1 cellular context compared by ENCODE assay signal in genomic region chr14:102481791-102482238, GRCh38.
TF ChIP-seq lines count a peak whose summit lies in the region.

No MANE protein-coding gene starts in this region.

TF ChIP-seq in HepG2, 621 proteins besides CTCF, POLR2A, EP300 and RAD21 (continued from another document and continues in another):
- TF ChIP-seq ATF6 (CRISPR knock-in tag; conservative IDR thresholded peaks at IDR 0.05) (no peak), ZNF614 (CRISPR knock-in tag; IDR thresholded peaks at IDR 0.05; ENCODE audit: borderline replicate concordance) (0 out of 2 replicates have a peak, but pooled peaks have one; percentile 26), ZNF12 (CRISPR knock-in tag; IDR thresholded peaks at IDR 0.05) (no peak), HDAC1 (CRISPR knock-in tag; IDR thresholded peaks at IDR 0.05) (peak; percentile 51; the same call in 1 of the 2 replicates), RCOR2 (CRISPR knock-in tag; IDR thresholded peaks at IDR 0.05) (peak; percentile 95), NFATC3 (CRISPR knock-in tag; IDR thresholded peaks at IDR 0.05) (no peak), UBTF (CRISPR knock-in tag; IDR thresholded peaks at IDR 0.05) (peak; percentile 16; the same call in 1 of the 2 replicates), ADNP (CRISPR knock-in tag; IDR thresholded peaks at IDR 0.05) (peak; percentile 79; the same call in 1 of the 2 replicates), ZNF577 (CRISPR knock-in tag; IDR thresholded peaks at IDR 0.05; ENCODE audit: borderline replicate concordance, low read depth) (no peak), ZBTB4 (CRISPR knock-in tag; IDR thresholded peaks at IDR 0.05; ENCODE audit: borderline replicate concordance) (no peak), JARID2 (CRISPR knock-in tag; IDR thresholded peaks at IDR 0.05; ENCODE audit: insufficient replicate concordance) (no peak), HMGA1 (CRISPR knock-in tag; conservative IDR thresholded peaks at IDR 0.05) (no peak), MEIS2 (CRISPR knock-in tag; IDR thresholded peaks at IDR 0.05) (no peak), ARNT2 (CRISPR knock-in tag; IDR thresholded peaks at IDR 0.05; ENCODE audit: low read depth) (no peak), PCBP2 (optimal IDR thresholded peaks at IDR 0.05; ENCODE audit: low read depth, low read length, poor library complexity, severe bottlenecking) (no peak), ZFY (CRISPR knock-in tag; IDR thresholded peaks at IDR 0.05) (no peak), SIX4 (CRISPR knock-in tag; IDR thresholded peaks at IDR 0.05) (no peak), RBFOX2 (IDR thresholded peaks at IDR 0.05; ENCODE audit: low read depth, low read length) (no peak), NFIB (CRISPR knock-in tag; IDR thresholded peaks at IDR 0.05; ENCODE audit: borderline replicate concordance) (no peak), ZSCAN22 (CRISPR knock-in tag; IDR thresholded peaks at IDR 0.05) (no peak), ZSCAN30 (CRISPR knock-in tag; IDR thresholded peaks at IDR 0.05) (no peak), FOSL1 (CRISPR knock-in tag; IDR thresholded peaks at IDR 0.05; ENCODE audit: borderline replicate concordance) (0 out of 2 replicates have a peak, but pooled peaks have one; percentile 4), PAWR (CRISPR knock-in tag; IDR thresholded peaks at IDR 0.05; ENCODE audit: borderline replicate concordance) (no peak), ATAD3A (CRISPR knock-in tag; IDR thresholded peaks at IDR 0.05) (no peak), ETS1 (CRISPR knock-in tag; IDR thresholded peaks at IDR 0.05) (no peak), GTF3A (CRISPR knock-in tag; conservative IDR thresholded peaks at IDR 0.05) (no peak), SP2 (CRISPR knock-in tag; IDR thresholded peaks at IDR 0.05) (no peak), KDM2A (CRISPR knock-in tag; IDR thresholded peaks at IDR 0.05; ENCODE audit: borderline replicate concordance, low read depth) (no peak), MATR3 (CRISPR knock-in tag; IDR thresholded peaks at IDR 0.05) (no peak)
- TF ChIP-seq, protein P1, sequence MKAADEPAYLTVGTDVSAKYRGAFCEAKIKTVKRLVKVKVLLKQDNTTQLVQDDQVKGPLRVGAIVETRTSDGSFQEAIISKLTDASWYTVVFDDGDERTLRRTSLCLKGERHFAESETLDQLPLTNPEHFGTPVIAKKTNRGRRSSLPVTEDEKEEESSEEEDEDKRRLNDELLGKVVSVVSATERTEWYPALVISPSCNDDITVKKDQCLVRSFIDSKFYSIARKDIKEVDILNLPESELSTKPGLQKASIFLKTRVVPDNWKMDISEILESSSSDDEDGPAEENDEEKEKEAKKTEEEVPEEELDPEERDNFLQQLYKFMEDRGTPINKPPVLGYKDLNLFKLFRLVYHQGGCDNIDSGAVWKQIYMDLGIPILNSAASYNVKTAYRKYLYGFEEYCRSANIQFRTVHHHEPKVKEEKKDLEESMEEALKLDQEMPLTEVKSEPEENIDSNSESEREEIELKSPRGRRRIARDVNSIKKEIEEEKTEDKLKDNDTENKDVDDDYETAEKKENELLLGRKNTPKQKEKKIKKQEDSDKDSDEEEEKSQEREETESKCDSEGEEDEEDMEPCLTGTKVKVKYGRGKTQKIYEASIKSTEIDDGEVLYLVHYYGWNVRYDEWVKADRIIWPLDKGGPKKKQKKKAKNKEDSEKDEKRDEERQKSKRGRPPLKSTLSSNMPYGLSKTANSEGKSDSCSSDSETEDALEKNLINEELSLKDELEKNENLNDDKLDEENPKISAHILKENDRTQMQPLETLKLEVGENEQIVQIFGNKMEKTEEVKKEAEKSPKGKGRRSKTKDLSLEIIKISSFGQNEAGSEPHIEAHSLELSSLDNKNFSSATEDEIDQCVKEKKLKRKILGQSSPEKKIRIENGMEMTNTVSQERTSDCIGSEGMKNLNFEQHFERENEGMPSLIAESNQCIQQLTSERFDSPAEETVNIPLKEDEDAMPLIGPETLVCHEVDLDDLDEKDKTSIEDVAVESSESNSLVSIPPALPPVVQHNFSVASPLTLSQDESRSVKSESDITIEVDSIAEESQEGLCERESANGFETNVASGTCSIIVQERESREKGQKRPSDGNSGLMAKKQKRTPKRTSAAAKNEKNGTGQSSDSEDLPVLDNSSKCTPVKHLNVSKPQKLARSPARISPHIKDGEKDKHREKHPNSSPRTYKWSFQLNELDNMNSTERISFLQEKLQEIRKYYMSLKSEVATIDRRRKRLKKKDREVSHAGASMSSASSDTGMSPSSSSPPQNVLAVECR (CRISPR knock-in tag; IDR thresholded peaks at IDR 0.05; ENCODE audit: borderline replicate concordance) = no peak
- TF ChIP-seq, protein P2, sequence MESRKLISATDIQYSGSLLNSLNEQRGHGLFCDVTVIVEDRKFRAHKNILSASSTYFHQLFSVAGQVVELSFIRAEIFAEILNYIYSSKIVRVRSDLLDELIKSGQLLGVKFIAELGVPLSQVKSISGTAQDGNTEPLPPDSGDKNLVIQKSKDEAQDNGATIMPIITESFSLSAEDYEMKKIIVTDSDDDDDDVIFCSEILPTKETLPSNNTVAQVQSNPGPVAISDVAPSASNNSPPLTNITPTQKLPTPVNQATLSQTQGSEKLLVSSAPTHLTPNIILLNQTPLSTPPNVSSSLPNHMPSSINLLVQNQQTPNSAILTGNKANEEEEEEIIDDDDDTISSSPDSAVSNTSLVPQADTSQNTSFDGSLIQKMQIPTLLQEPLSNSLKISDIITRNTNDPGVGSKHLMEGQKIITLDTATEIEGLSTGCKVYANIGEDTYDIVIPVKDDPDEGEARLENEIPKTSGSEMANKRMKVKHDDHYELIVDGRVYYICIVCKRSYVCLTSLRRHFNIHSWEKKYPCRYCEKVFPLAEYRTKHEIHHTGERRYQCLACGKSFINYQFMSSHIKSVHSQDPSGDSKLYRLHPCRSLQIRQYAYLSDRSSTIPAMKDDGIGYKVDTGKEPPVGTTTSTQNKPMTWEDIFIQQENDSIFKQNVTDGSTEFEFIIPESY (CRISPR knock-in tag; IDR thresholded peaks at IDR 0.05) = peak; percentile 17; the same call in 1 of the 2 replicates
- TF ChIP-seq, protein P3, sequence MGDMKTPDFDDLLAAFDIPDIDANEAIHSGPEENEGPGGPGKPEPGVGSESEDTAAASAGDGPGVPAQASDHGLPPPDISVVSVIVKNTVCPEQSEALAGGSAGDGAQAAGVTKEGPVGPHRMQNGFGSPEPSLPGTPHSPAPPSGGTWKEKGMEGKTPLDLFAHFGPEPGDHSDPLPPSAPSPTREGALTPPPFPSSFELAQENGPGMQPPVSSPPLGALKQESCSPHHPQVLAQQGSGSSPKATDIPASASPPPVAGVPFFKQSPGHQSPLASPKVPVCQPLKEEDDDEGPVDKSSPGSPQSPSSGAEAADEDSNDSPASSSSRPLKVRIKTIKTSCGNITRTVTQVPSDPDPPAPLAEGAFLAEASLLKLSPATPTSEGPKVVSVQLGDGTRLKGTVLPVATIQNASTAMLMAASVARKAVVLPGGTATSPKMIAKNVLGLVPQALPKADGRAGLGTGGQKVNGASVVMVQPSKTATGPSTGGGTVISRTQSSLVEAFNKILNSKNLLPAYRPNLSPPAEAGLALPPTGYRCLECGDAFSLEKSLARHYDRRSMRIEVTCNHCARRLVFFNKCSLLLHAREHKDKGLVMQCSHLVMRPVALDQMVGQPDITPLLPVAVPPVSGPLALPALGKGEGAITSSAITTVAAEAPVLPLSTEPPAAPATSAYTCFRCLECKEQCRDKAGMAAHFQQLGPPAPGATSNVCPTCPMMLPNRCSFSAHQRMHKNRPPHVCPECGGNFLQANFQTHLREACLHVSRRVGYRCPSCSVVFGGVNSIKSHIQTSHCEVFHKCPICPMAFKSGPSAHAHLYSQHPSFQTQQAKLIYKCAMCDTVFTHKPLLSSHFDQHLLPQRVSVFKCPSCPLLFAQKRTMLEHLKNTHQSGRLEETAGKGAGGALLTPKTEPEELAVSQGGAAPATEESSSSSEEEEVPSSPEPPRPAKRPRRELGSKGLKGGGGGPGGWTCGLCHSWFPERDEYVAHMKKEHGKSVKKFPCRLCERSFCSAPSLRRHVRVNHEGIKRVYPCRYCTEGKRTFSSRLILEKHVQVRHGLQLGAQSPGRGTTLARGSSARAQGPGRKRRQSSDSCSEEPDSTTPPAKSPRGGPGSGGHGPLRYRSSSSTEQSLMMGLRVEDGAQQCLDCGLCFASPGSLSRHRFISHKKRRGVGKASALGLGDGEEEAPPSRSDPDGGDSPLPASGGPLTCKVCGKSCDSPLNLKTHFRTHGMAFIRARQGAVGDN (CRISPR knock-in tag; IDR thresholded peaks at IDR 0.05) = peak; percentile 17
- TF ChIP-seq, protein P4, sequence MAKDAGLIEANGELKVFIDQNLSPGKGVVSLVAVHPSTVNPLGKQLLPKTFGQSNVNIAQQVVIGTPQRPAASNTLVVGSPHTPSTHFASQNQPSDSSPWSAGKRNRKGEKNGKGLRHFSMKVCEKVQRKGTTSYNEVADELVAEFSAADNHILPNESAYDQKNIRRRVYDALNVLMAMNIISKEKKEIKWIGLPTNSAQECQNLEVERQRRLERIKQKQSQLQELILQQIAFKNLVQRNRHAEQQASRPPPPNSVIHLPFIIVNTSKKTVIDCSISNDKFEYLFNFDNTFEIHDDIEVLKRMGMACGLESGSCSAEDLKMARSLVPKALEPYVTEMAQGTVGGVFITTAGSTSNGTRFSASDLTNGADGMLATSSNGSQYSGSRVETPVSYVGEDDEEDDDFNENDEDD (CRISPR knock-in tag; IDR thresholded peaks at IDR 0.05; ENCODE audit: borderline replicate concordance) = no peak
- TF ChIP-seq, protein P5, sequence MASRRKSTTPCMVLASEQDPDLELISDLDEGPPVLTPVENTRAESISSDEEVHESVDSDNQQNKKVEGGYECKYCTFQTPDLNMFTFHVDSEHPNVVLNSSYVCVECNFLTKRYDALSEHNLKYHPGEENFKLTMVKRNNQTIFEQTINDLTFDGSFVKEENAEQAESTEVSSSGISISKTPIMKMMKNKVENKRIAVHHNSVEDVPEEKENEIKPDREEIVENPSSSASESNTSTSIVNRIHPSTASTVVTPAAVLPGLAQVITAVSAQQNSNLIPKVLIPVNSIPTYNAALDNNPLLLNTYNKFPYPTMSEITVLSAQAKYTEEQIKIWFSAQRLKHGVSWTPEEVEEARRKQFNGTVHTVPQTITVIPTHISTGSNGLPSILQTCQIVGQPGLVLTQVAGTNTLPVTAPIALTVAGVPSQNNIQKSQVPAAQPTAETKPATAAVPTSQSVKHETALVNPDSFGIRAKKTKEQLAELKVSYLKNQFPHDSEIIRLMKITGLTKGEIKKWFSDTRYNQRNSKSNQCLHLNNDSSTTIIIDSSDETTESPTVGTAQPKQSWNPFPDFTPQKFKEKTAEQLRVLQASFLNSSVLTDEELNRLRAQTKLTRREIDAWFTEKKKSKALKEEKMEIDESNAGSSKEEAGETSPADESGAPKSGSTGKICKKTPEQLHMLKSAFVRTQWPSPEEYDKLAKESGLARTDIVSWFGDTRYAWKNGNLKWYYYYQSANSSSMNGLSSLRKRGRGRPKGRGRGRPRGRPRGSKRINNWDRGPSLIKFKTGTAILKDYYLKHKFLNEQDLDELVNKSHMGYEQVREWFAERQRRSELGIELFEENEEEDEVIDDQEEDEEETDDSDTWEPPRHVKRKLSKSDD (CRISPR knock-in tag; IDR thresholded peaks at IDR 0.05; ENCODE audit: low read depth) = no peak
